In genomic region chr10:101997803-101998202, GRCh38 we compare ENCODE assay signal across 19 cellular contexts.
"Had no signal": no experiment of that assay in that cellular context is flagged by ENCODE, and none has a peak within 500 bp of the region (broad histone marks: within the 10 kb centered on the region; RNA-seq: fewer than 3 reads in every experiment).

No MANE protein-coding gene starts in this region.

- H3K27me3 ChIP-seq: hepatocyte, right atrium auricular region, sigmoid colon, suprapubic skin, thyroid gland had no signal

- H3K4me3 Mint-ChIP-seq: naive thymus-derived CD4-positive, alpha-beta T cell; neural crest cell; type B pancreatic cell had no signal

- DNase-seq: erythroblast; foreskin melanocyte; head of caudate nucleus; kidney; left colon; mesendoderm; naive thymus-derived CD4-positive, alpha-beta T cell; posterior cingulate gyrus; sigmoid colon; stimulated activated CD4-positive, alpha-beta T cell treated with anti-CD3 and anti-CD28 coated beads, Interleukin-2, amount 100 ng/mL, for 24 hours; stimulated activated CD4-positive, alpha-beta T cell treated with anti-CD3 and anti-CD28 coated beads, Interleukin-4, amount 100 ng/mL, for 4 hours; stimulated activated naive CD4-positive, alpha-beta T cell treated with Interleukin-2 at 50 U/mL for 16 hours; thyroid gland had no signal

- H3K27ac Mint-ChIP-seq: type B pancreatic cell had no signal

- H3K4me3 ChIP-seq: hepatocyte, right atrium auricular region, sigmoid colon, skin epidermis, suprapubic skin, thyroid gland had no signal

- H3K9me3 ChIP-seq: right atrium auricular region, sigmoid colon, suprapubic skin, thyroid gland had no signal

- H3K4me1 ChIP-seq: sigmoid colon, suprapubic skin, thyroid gland had no signal

- H3K4me1 Mint-ChIP-seq: neural crest cell had no signal

- H3K27ac ChIP-seq: hepatocyte, right atrium auricular region, sigmoid colon, skin epidermis, suprapubic skin, thyroid gland had no signal

- H3K9me3 Mint-ChIP-seq: naive thymus-derived CD4-positive, alpha-beta T cell; neural crest cell; type B pancreatic cell had no signal

- ATAC-seq: left colon; naive thymus-derived CD4-positive, alpha-beta T cell had no signal

- H3K27me3 Mint-ChIP-seq: naive thymus-derived CD4-positive, alpha-beta T cell; type B pancreatic cell had no signal

- H3K79me2 ChIP-seq: hepatocyte had no signal

- H3K4me2 ChIP-seq: hepatocyte had no signal

- H2AFZ ChIP-seq: hepatocyte had no signal
